ENCODE assay signal across 15 cellular contexts in the genomic region with DNA sequence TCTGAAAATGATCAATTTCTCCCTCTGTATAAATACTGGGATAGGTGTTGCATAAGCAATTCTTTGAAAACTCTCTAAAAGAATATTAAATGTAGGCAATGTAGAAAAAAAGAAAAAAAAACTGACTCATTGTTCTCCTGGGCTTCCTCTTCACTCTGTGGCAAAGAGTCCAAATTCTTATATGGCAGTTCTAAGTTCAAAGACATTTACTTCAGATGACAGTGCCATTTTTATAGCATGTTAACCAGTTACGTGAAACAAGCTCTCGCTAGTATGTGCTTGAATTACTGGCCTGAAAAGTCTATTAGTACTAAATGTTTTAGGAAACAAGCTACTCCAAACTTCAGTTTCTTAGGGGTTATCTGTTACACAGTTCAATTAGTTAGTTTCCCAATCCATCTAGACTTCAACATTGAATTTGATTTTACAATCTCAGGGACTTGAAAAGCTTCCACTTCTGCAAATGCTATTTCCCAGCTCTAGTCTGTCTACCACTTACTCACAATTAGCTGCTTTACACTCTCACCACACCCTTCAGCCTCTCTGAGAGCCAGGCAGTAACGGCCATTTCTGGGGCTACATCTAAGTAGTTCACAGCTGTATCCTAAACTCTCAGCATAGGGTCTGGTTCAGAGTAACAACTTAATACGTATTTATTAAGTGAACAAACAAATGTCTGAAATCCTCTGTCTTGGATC.
DNase-seq lines count a peak whose midpoint lies in the region; ATAC-seq, FAIRE-seq and TF ChIP-seq lines count a peak whose summit lies in the region.
"Had no signal": no experiment of that assay in that cellular context is flagged by ENCODE, and none has a peak within 500 bp of the region (broad histone marks: within the 10 kb centered on the region; RNA-seq: fewer than 3 reads in every experiment).

No MANE protein-coding gene starts in this region.

- no peak overlapping the region for H3K4me3 Mint-ChIP-seq in HFFc6
- H3K4me3 Mint-ChIP-seq in natural killer cell treated with Interleukin-12 subunit alpha and Interleukin-12 subunit beta and Interleukin-15 and Interleukin-18, amount 100 ng/mL, for 72 hours, result no peak overlapping the region
- H3K4me3 Mint-ChIP-seq: activated T-helper 17 cell treated with anti-CD3 and anti-CD28 coated beads, Interleukin-2, amount 50 U/mL, for 72 hours had no signal

- DNase-seq in HFFc6, result no peak
- no peak for DNase-seq in Panc1 (ENCODE audit: low read depth, low spot score)
- DNase-seq in left lung, result no peak
- DNase-seq in small intestine, result peak; percentile 21
- no peak for DNase-seq in natural killer cell treated with Interleukin-12 subunit alpha and Interleukin-12 subunit beta and Interleukin-15 and Interleukin-18, amount 100 ng/mL, for 72 hours (ENCODE audit: low spot score)
- no peak for DNase-seq in NCI-H1092 (lab: John Stamatoyannopoulos, UW)
- no peak for DNase-seq in activated CD4-positive, alpha-beta T cell treated with anti-CD3 and anti-CD28 coated beads for 4 hours
- DNase-seq: HCEC 1CT; hippocampal formation; NCI-H510A; stimulated activated naive CD8-positive, alpha-beta T cell treated with anti-CD3 and anti-CD28 coated beads, Interleukin-15, Interleukin-2, amounts not matched to agents 100 U/mL and 50 U/mL, for 24 hours; tibial artery had no signal

- peaks cover 93% of the 10 kb centered on the region for H3K4me1 Mint-ChIP-seq in HFFc6 (ENCODE audit: low read depth)
- H3K4me1 Mint-ChIP-seq in natural killer cell treated with Interleukin-12 subunit alpha and Interleukin-12 subunit beta and Interleukin-15 and Interleukin-18, amount 100 ng/mL, for 72 hours (ENCODE audit: low read depth in 2 of 2), result no peaks in the 10 kb centered on the region
- H3K4me1 Mint-ChIP-seq: activated T-helper 17 cell treated with anti-CD3 and anti-CD28 coated beads, Interleukin-2, amount 50 U/mL, for 72 hours had no signal

- H3K4me1 ChIP-seq in Panc1 (ENCODE audit: control insufficient read depth, insufficient read depth, low read length) (peaks cover 88% of the 10 kb centered on the region), left lung (peaks cover 24 to 58% of the 10 kb centered on the region in 2 donors), small intestine (ENCODE audit: control insufficient read depth in 2 of 2, insufficient read depth in 1 of 2, low read depth in 1 of 2, low read length in 1 of 2) (peaks cover 0 to 3% of the 10 kb centered on the region in 2 donors)

- H3K36me3 ChIP-seq in Panc1 (ENCODE audit: control insufficient read depth, insufficient read depth, low read length) (peaks cover 6% of the 10 kb centered on the region), left lung (no peaks in the 10 kb centered on the region), small intestine (ENCODE audit: control insufficient read depth in 2 of 2, insufficient read depth in 2 of 2, low read length in 2 of 2) (no peaks in the 10 kb centered on the region)
- H3K36me3 ChIP-seq: tibial artery had no signal

- H3K27ac ChIP-seq in Panc1 (ENCODE audit: low read length) (peak overlapping the region; percentile 79), left lung (peak overlapping the region; percentile 21 to 45), small intestine (ENCODE audit: low read depth in 1 of 2, low read length in 1 of 2) (no peak overlapping the region)

- in situ Hi-C loops in Panc1 (cut with HindIII; ENCODE audit: low pct_unique_long_range_greater_than_20kb, low sequenced_read_pairs), result no loop called here

- ATAC-seq in Panc1 (no peak), left lung (peak; percentile 28)
- ATAC-seq in natural killer cell treated with Interleukin-12 subunit alpha and Interleukin-12 subunit beta and Interleukin-15 and Interleukin-18, amount 100 ng/mL, for 72 hours, result no peak
- ATAC-seq: activated T-helper 17 cell treated with anti-CD3 and anti-CD28 coated beads, Interleukin-2, amount 50 U/mL, for 72 hours; Right ventricle myocardium inferior; stimulated activated naive CD8-positive, alpha-beta T cell treated with anti-CD3 and anti-CD28 coated beads, Interleukin-15, Interleukin-2, amounts not matched to agents 100 U/mL and 50 U/mL, for 24 hours had no signal

- H3K9me3 ChIP-seq in Panc1 (ENCODE audit: control insufficient read depth, insufficient read depth, low read depth, low read length) (no peaks in the 10 kb centered on the region), left lung (no peaks in the 10 kb centered on the region), small intestine (ENCODE audit: control insufficient read depth, low read depth) (no peaks in the 10 kb centered on the region)
- H3K9me3 ChIP-seq: tibial artery had no signal

- H3K27me3 ChIP-seq in Panc1 (ENCODE audit: control insufficient read depth, insufficient read depth, low read length) (no peaks in the 10 kb centered on the region), left lung (no peaks in the 10 kb centered on the region), small intestine (ENCODE audit: control insufficient read depth in 2 of 2, insufficient read depth in 2 of 2, low read length in 2 of 2) (no peaks in the 10 kb centered on the region)
- H3K27me3 ChIP-seq: tibial artery had no signal

- H3K9me3 Mint-ChIP-seq in HFFc6, result no peaks in the 10 kb centered on the region
- H3K9me3 Mint-ChIP-seq in natural killer cell treated with Interleukin-12 subunit alpha and Interleukin-12 subunit beta and Interleukin-15 and Interleukin-18, amount 100 ng/mL, for 72 hours, result no peaks in the 10 kb centered on the region
- H3K9me3 Mint-ChIP-seq: activated T-helper 17 cell treated with anti-CD3 and anti-CD28 coated beads, Interleukin-2, amount 50 U/mL, for 72 hours had no signal

- POLR2A ChIA-PET in Panc1 (lab: Charles Lee), result no interaction called here

- no peak for FAIRE-seq in small intestine (lab: Jason Lieb, UNC)
- FAIRE-seq: HTR-8/SVneo had no signal

- 38 to 56% (median 41%) methylated on average over 4 of the region's 4 CpGs for WGBS in small intestine, 3 donors

- intact Hi-C loops in Panc1 (cut with micrococcal nuclease; ENCODE audit: unreplicated experiment), result loop anchor here (10.0 kb wide), 1 partner anchor 696 kb away; no protein-coding TSS in a partner anchor
- intact Hi-C loops in left lung (cut with DNase I), result loop anchor here in 1 of 2 donors (10.0 kb wide), 1 partner anchor 116 kb away; no protein-coding TSS in a partner anchor

- CTCF ChIA-PET in Panc1 (lab: Charles Lee), result no interaction called here

- H3K4me3 ChIP-seq in Panc1 (ENCODE audit: low read depth in 2 of 2, low read length in 2 of 2) (no peak overlapping the region), left lung (no peak overlapping the region), small intestine (ENCODE audit: low read depth in 1 of 2, low read length in 2 of 2) (no peak overlapping the region)
- H3K4me3 ChIP-seq: tibial artery had no signal

- TF ChIP-seq CTCF in HFFc6 (IDR thresholded peaks at IDR 0.05) (no peak), Panc1 (IDR thresholded peaks at IDR 0.05) (no peak), left lung (IDR thresholded peaks at IDR 0.05) (no peak)

- H3K27ac Mint-ChIP-seq in HFFc6, result peak overlapping the region; percentile 30
- no peak overlapping the region for H3K27ac Mint-ChIP-seq in natural killer cell treated with Interleukin-12 subunit alpha and Interleukin-12 subunit beta and Interleukin-15 and Interleukin-18, amount 100 ng/mL, for 72 hours
- H3K27ac Mint-ChIP-seq: activated T-helper 17 cell treated with anti-CD3 and anti-CD28 coated beads, Interleukin-2, amount 50 U/mL, for 72 hours had no signal

- H3K36me3 Mint-ChIP-seq in HFFc6 (ENCODE audit: low read depth), result peaks cover 27% of the 10 kb centered on the region
- H3K36me3 Mint-ChIP-seq in natural killer cell treated with Interleukin-12 subunit alpha and Interleukin-12 subunit beta and Interleukin-15 and Interleukin-18, amount 100 ng/mL, for 72 hours, result no peaks in the 10 kb centered on the region

- H3K27me3 Mint-ChIP-seq in HFFc6 (ENCODE audit: insufficient read depth), result no peaks in the 10 kb centered on the region
- peaks cover 8 to 10% of the 10 kb centered on the region in 2 donors for H3K27me3 Mint-ChIP-seq in natural killer cell treated with Interleukin-12 subunit alpha and Interleukin-12 subunit beta and Interleukin-15 and Interleukin-18, amount 100 ng/mL, for 72 hours

- BruUV-seq in Panc1 (replicated peaks; lab: Mats Ljungman, UMichigan), result no TSS peak

Comparison
In these comparisons a context has a peak if more than half of its experiments do, and no peak if none do; other contexts are left out.
1. H3K27ac ChIP-seq: peak in Panc1 (single experiment) and left lung (2 of 2); none in small intestine (0 of 2).